19 cellular contexts compared by ENCODE assay signal in genomic region chr10:79165068-79165467, GRCh38.
DNase-seq lines count a peak whose midpoint lies in the region; ATAC-seq and TF ChIP-seq lines count a peak whose summit lies in the region.
"Had no signal": no experiment of that assay in that cellular context is flagged by ENCODE, and none has a peak within 500 bp of the region (broad histone marks: within the 10 kb centered on the region; RNA-seq: fewer than 3 reads in every experiment).

No MANE protein-coding gene starts in this region.

- no peaks in the 10 kb centered on the region for H3K9me3 Mint-ChIP-seq in nephron progenitor cell
- no peaks in the 10 kb centered on the region for H3K9me3 Mint-ChIP-seq in activated CD8-positive, alpha-beta T cell treated with anti-CD3 and anti-CD28 coated beads for 36 hours
- H3K9me3 Mint-ChIP-seq: activated naive CD4-positive, alpha-beta T cell treated with anti-CD3 and anti-CD28 coated beads, Interleukin-2, amount 50 U/mL, for 72 hours had no signal

- CTCF ChIA-PET in activated CD8-positive, alpha-beta T cell treated with anti-CD3 and anti-CD28 coated beads for 36 hours (lab: Charles Lee): interaction anchor here (0.9 kb wide), 1 partner anchor 33 kb away, joined by 3 read pairs; no protein-coding TSS in a partner anchor

- intact Hi-C loops in heart right ventricle (cut with DNase I) (no loop called here), Right ventricle myocardium superior (cut with DNase I) (no loop called here)
- intact Hi-C loops in activated CD8-positive, alpha-beta T cell treated with anti-CD3 and anti-CD28 coated beads for 36 hours (cut with micrococcal nuclease): no loop called here

- no peak overlapping the region for H2AFZ ChIP-seq in fibroblast of lung (ENCODE audit: low read length)
- H2AFZ ChIP-seq: PC-9 had no signal

- H3K9me3 ChIP-seq in heart right ventricle: no peaks in the 10 kb centered on the region
- H3K9me3 ChIP-seq in fibroblast of lung (ENCODE audit: control insufficient read depth, insufficient read depth, low read depth, low read length): no peaks in the 10 kb centered on the region
- H3K9me3 ChIP-seq: transverse colon had no signal

- H4K20me1 ChIP-seq in fibroblast of lung (ENCODE audit: control insufficient read depth, extremely low read depth, insufficient read depth, low read length): no peaks in the 10 kb centered on the region

- peaks cover 40 to 100% (median 85%) of the 10 kb centered on the region in 9 donors for H3K4me1 ChIP-seq in heart right ventricle
- peaks cover 24% of the 10 kb centered on the region for H3K4me1 ChIP-seq in fibroblast of lung (ENCODE audit: control insufficient read depth, extremely low read depth, insufficient read depth, low read length)

- no peak overlapping the region for H3K4me3 Mint-ChIP-seq in nephron progenitor cell
- H3K4me3 Mint-ChIP-seq in activated CD8-positive, alpha-beta T cell treated with anti-CD3 and anti-CD28 coated beads for 36 hours: no peak overlapping the region

- H3K4me1 Mint-ChIP-seq in nephron progenitor cell: peaks cover 77% of the 10 kb centered on the region
- H3K4me1 Mint-ChIP-seq in activated CD8-positive, alpha-beta T cell treated with anti-CD3 and anti-CD28 coated beads for 36 hours (ENCODE audit: low read depth): no peaks in the 10 kb centered on the region

- peaks cover 44% of the 10 kb centered on the region for H3K79me2 ChIP-seq in fibroblast of lung (ENCODE audit: control insufficient read depth, insufficient read depth, low read length)

- DNase-seq in heart right ventricle (no peak), Right ventricle myocardium superior (no peak), fibroblast of lung (ENCODE audit: low read depth in 2 of 2) (peak in 1 of 2 donors; percentile 27), nephron progenitor cell (no peak), NCI-H1048 (lab: John Stamatoyannopoulos, UW) (no peak), SKM-1 treated with dmso at 0.1 percent for 144 hours (lab: John Stamatoyannopoulos, UW; ENCODE audit: unreplicated experiment) (no peak)
- DNase-seq in activated CD8-positive, alpha-beta T cell treated with anti-CD3 and anti-CD28 coated beads for 36 hours: no peak
- DNase-seq: activated CD4-positive, alpha-beta T cell treated with anti-CD3 and anti-CD28 coated beads, Interleukin-2, amount 50 U/mL, for 4 hours; activated T-cell treated with anti-CD3 and anti-CD28 coated beads, Interleukin-2, amount 50 U/mL, for 48 hours; DMS79 treated with DMSO at 0.1 percent for 48 hours; effector CD8-positive, alpha-beta T cell; MV-4-11; NCI-H69; occipital lobe; PC-9; stimulated activated CD4-positive, alpha-beta T cell treated with anti-CD3 and anti-CD28 coated beads, Interleukin-4, amount 100 ng/mL, for 4 hours; transverse colon had no signal

- ATAC-seq in heart right ventricle (no peak), Right ventricle myocardium superior (ENCODE audit: poor library complexity) (no peak), GM21526 (IDR thresholded peaks at IDR 0.05; ENCODE audit: low FRiP score, unreplicated experiment) (no peak)
- no peak for ATAC-seq in activated CD8-positive, alpha-beta T cell treated with anti-CD3 and anti-CD28 coated beads for 36 hours
- ATAC-seq: activated naive CD4-positive, alpha-beta T cell treated with anti-CD3 and anti-CD28 coated beads, Interleukin-2, amount 50 U/mL, for 72 hours had no signal

- no peak overlapping the region for H3K4me2 ChIP-seq in fibroblast of lung (ENCODE audit: extremely low read depth, insufficient read depth, low read length)
- H3K4me2 ChIP-seq: PC-9 had no signal

- H3K9ac ChIP-seq in fibroblast of lung (ENCODE audit: insufficient read depth, low read length): no peak overlapping the region

- peak overlapping the region; percentile 51 for H3K27ac Mint-ChIP-seq in nephron progenitor cell
- no peak overlapping the region for H3K27ac Mint-ChIP-seq in activated CD8-positive, alpha-beta T cell treated with anti-CD3 and anti-CD28 coated beads for 36 hours

- peak overlapping the region; percentile 36 to 95 (median 77) for H3K27ac ChIP-seq in heart right ventricle
- peak overlapping the region; percentile 37 for H3K27ac ChIP-seq in fibroblast of lung (ENCODE audit: insufficient read depth, low read length)
- H3K27ac ChIP-seq: PC-9 had no signal

- H3K27me3 ChIP-seq in heart right ventricle: no peaks in the 10 kb centered on the region
- no peaks in the 10 kb centered on the region for H3K27me3 ChIP-seq in fibroblast of lung (ENCODE audit: control insufficient read depth, insufficient read depth, low read length)
- H3K27me3 ChIP-seq: transverse colon had no signal

- H3K4me3 ChIP-seq in heart right ventricle: no peak overlapping the region
- H3K4me3 ChIP-seq in fibroblast of lung (replicated peaks in 1 of 4; ENCODE audit: control extremely low read depth in 1 of 4, insufficient read depth in 1 of 4, low read depth in 3 of 4, low read length in 4 of 4): no peak overlapping the region
- H3K4me3 ChIP-seq: PC-9, transverse colon had no signal

- peaks cover 3% of the 10 kb centered on the region for H3K27me3 Mint-ChIP-seq in nephron progenitor cell (ENCODE audit: low read depth, poor library complexity)
- no peaks in the 10 kb centered on the region for H3K27me3 Mint-ChIP-seq in activated CD8-positive, alpha-beta T cell treated with anti-CD3 and anti-CD28 coated beads for 36 hours

- peaks cover 13% of the 10 kb centered on the region for H3K36me3 Mint-ChIP-seq in nephron progenitor cell (ENCODE audit: low read depth)
- H3K36me3 Mint-ChIP-seq in activated CD8-positive, alpha-beta T cell treated with anti-CD3 and anti-CD28 coated beads for 36 hours (ENCODE audit: low read depth): no peaks in the 10 kb centered on the region
- H3K36me3 Mint-ChIP-seq: activated naive CD4-positive, alpha-beta T cell treated with anti-CD3 and anti-CD28 coated beads, Interleukin-2, amount 50 U/mL, for 72 hours had no signal

- H3K36me3 ChIP-seq in heart right ventricle (peaks cover 0 to 75% (median 3%) of the 10 kb centered on the region in 9 donors), fibroblast of lung (ENCODE audit: control insufficient read depth, insufficient read depth, low read length) (peaks cover 16% of the 10 kb centered on the region)

- 33 to 53% methylated on average over 2 of the region's 2 CpGs for WGBS in heart right ventricle, 2 donors

- POLR2A ChIA-PET in activated CD8-positive, alpha-beta T cell treated with anti-CD3 and anti-CD28 coated beads for 36 hours (lab: Charles Lee): no interaction called here

- TF ChIP-seq CTCF in heart right ventricle (IDR thresholded peaks at IDR 0.05) (no peak), fibroblast of lung (conservative IDR thresholded peaks at IDR 0.05 in 1 of 2, IDR thresholded peaks at IDR 0.05 in 1 of 2; ENCODE audit: low read depth in 1 of 2, low read length in 2 of 2) (no peak), nephron progenitor cell (IDR thresholded peaks at IDR 0.05) (no peak)
- no peak for TF ChIP-seq CTCF in activated CD8-positive, alpha-beta T cell treated with anti-CD3 and anti-CD28 coated beads for 36 hours (IDR thresholded peaks at IDR 0.05)
